In the genomic region with DNA sequence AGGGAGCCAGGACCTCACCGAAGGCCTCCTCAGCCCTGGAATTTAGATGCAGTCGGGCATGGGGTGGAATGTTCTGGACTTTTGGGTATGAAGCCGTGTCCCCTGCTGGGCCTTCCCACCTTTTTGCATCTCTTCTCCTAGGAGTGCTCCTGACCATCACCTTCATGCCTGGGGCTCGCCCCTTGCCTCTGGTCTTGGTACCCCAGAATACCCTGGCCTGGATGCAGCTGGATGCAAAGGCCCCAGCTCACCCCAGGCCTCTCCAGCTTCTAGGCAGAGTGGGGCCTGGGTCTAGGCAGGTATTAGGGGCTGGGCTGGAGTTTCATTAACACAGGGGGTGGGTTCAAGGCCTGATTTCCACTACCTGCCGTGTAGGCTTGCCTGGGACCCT, we compare ENCODE assay signal across 15 cellular contexts. TPM values are rescaled to one million over a fixed set of nuclear protein-coding genes. Genes with fewer than 3 reads are reported as not detected.
DNase-seq lines count a peak whose midpoint lies in the region; ATAC-seq, FAIRE-seq and TF ChIP-seq lines count a peak whose summit lies in the region.
"Had no signal": no experiment of that assay in that cellular context is flagged by ENCODE, and none has a peak within 500 bp of the region (broad histone marks: within the 10 kb centered on the region; RNA-seq: fewer than 3 reads in every experiment).

No MANE protein-coding gene starts in this region.

- no peaks in the 10 kb centered on the region for H3K36me3 ChIP-seq in PC-3 (ENCODE audit: low read depth, low read length)
- no peaks in the 10 kb centered on the region for H3K36me3 ChIP-seq in K562 (ENCODE audit: control insufficient read depth, insufficient read depth, low read length)
- H3K36me3 ChIP-seq in mesodermal cell (ENCODE audit: control insufficient read depth, insufficient read depth, low read length): no peaks in the 10 kb centered on the region
- H3K36me3 ChIP-seq in stomach: peaks cover 3 to 47% (median 19%) of the 10 kb centered on the region in 4 donors
- H3K36me3 ChIP-seq: prostate gland had no signal

- BruUV-seq in PC-3 (replicated peaks; lab: Mats Ljungman, UMichigan) (no TSS peak), K562 (replicated peaks; lab: Mats Ljungman, UMichigan) (no TSS peak)

- no peak overlapping the region for H3K4me3 ChIP-seq in PC-3 (ENCODE audit: low read length)
- H3K4me3 ChIP-seq in K562: no peak overlapping the region
- H3K4me3 ChIP-seq in mesodermal cell (ENCODE audit: extremely low read depth, insufficient read depth, low read length, poor library complexity, severe bottlenecking): no peak overlapping the region
- no peak overlapping the region for H3K4me3 ChIP-seq in stomach
- H3K4me3 ChIP-seq: prostate gland had no signal

- peak overlapping the region; percentile 48 for H2AFZ ChIP-seq in PC-3 (ENCODE audit: low read length)
- H2AFZ ChIP-seq in K562 (ENCODE audit: low read depth, low read length): peak overlapping the region; percentile 73

- intact Hi-C loops in PC-3 (cut with micrococcal nuclease) (no loop called here), K562 (cut with micrococcal nuclease) (no loop called here), stomach (cut with DNase I; ENCODE audit: low total_unique reads) (no loop called here)

- H3K4me1 ChIP-seq in PC-3 (ENCODE audit: insufficient read depth, low read length) (peaks cover 22% of the 10 kb centered on the region), K562 (replicated peaks in 1 of 2; ENCODE audit: control insufficient read depth in 2 of 2, insufficient read depth in 2 of 2, low read length in 2 of 2) (peaks cover 49 to 50% of the 10 kb centered on the region in 2 experiments; a peak in 4 of 5 replicates), mesodermal cell (ENCODE audit: control insufficient read depth, insufficient read depth, low read length, poor library complexity, severe bottlenecking) (peaks cover 26% of the 10 kb centered on the region), stomach (peaks cover 0 to 45% (median 18%) of the 10 kb centered on the region in 4 donors)
- H3K4me1 ChIP-seq: prostate gland had no signal

- CTCF ChIA-PET in PC-3 (lab: Charles Lee) (no interaction called here), K562 (lab: Yijun Ruan, JAX; ENCODE audit: low intra/inter-chr PET ratio) (no interaction called here)

- no peaks in the 10 kb centered on the region for H3K27me3 ChIP-seq in PC-3 (ENCODE audit: low read length)
- H3K27me3 ChIP-seq in K562 (ENCODE audit: control insufficient read depth in 2 of 2, insufficient read depth in 2 of 2, low read length in 2 of 2): no peaks in the 10 kb centered on the region
- H3K27me3 ChIP-seq in stomach: no peaks in the 10 kb centered on the region

- FAIRE-seq in K562 (lab: Jason Lieb, UNC): no peak
- FAIRE-seq: H1 had no signal

- no peaks in the 10 kb centered on the region for H3K79me2 ChIP-seq in PC-3 (ENCODE audit: low read length)
- no peaks in the 10 kb centered on the region for H3K79me2 ChIP-seq in K562 (ENCODE audit: control insufficient read depth, insufficient read depth, low read length)

- 77% methylated on average over 5 of the region's 5 CpGs for WGBS in K562 (ENCODE audit: insufficient coverage, low coverage, missing lambda C conversion rate)
- 93 to 100% methylated on average over 2 to 4 of the region's 5 CpGs for WGBS in mesodermal cell (ENCODE audit: insufficient coverage in 2 of 2), 2 experiments
- 62 to 93% (median 91%) methylated on average over 4 to 5 of the region's 5 CpGs for WGBS in stomach, 5 donors

- DNase-seq in PC-3 (no peak), K562 (ENCODE audit: extremely low read depth in 1 of 4, low spot score in 3 of 4) (no peak), stomach (no peak), UCSD-AML1 (lab: John Stamatoyannopoulos, UW; ENCODE audit: unreplicated experiment) (no peak), ACHN (no peak)
- DNase-seq: activated gamma-delta T cell treated with Interleukin-2 at 50 U/mL for 16 hours; caudate nucleus; CD4-positive, CD25-positive, alpha-beta regulatory T cell; stimulated activated CD4-positive, alpha-beta T cell treated with anti-CD3 and anti-CD28 coated beads, Interleukin-4, amount 100 ng/mL, for 1 hour had no signal

- POLR2A ChIA-PET in PC-3 (lab: Charles Lee; ENCODE audit: unreplicated experiment): interaction anchor here (0.5 kb wide), 1 partner anchor 80 kb away, joined by 4 read pairs; no protein-coding TSS in a partner anchor
- POLR2A ChIA-PET in K562 (lab: Yijun Ruan, JAX): no interaction called here

- H4K20me1 ChIP-seq in PC-3 (ENCODE audit: low read length) (no peaks in the 10 kb centered on the region), K562 (replicated peaks; ENCODE audit: control insufficient read depth, insufficient read depth, low read length) (no peaks in the 10 kb centered on the region)

- H3K9ac ChIP-seq in PC-3 (ENCODE audit: low read length): no peak overlapping the region
- H3K9ac ChIP-seq in K562 (ENCODE audit: insufficient read depth in 1 of 2, low read depth in 2 of 2, low read length in 2 of 2): peak overlapping the region; percentile 39 to 53; a peak in 3 of 4 replicates

- TF ChIP-seq CTCF in PC-3 (conservative IDR thresholded peaks at IDR 0.05; ENCODE audit: low read depth, low read length) (no peak), K562 (IDR thresholded peaks at IDR 0.05 in 2 of 3, conservative IDR thresholded peaks at IDR 0.05 in 1 of 3; ENCODE audit: insufficient read depth in 2 of 3, low read depth in 1 of 3, low read length in 3 of 3) (no peak), stomach (IDR thresholded peaks at IDR 0.05) (no peak)

- ATAC-seq in PC-3: no peak
- no peak for ATAC-seq in K562
- no peak for ATAC-seq in GM21515 (IDR thresholded peaks at IDR 0.05; ENCODE audit: unreplicated experiment)
- ATAC-seq: stimulated activated effector memory CD8-positive, alpha-beta T cell treated with anti-CD3 and anti-CD28 coated beads, Interleukin-12 subunit alpha, Interleukin-12 subunit beta, amount 100 ng/mL, for 72 hours had no signal

- TF ChIP-seq EP300 in K562 (IDR thresholded peaks at IDR 0.05; ENCODE audit: low read length) (no peak), stomach (IDR thresholded peaks at IDR 0.05) (no peak)

- in situ Hi-C loops in K562 (cut with MboI): no loop called here
- in situ Hi-C loops in ACHN (cut with HindIII; ENCODE audit: low pct_ligation_motif_present, low pct_unique_long_range_greater_than_20kb, low sequenced_read_pairs): no loop called here

- peak overlapping the region; percentile 0; the same call in 1 of the 2 replicates for H3K4me2 ChIP-seq in PC-3 (ENCODE audit: low read length)
- peak overlapping the region; percentile 51 for H3K4me2 ChIP-seq in K562 (ENCODE audit: insufficient read depth, low read length)

- H3K9me3 ChIP-seq in PC-3 (ENCODE audit: low read length): no peaks in the 10 kb centered on the region
- H3K9me3 ChIP-seq in K562 (replicated peaks; ENCODE audit: control insufficient read depth, insufficient read depth, low read depth, low read length): no peaks in the 10 kb centered on the region
- H3K9me3 ChIP-seq in mesodermal cell (ENCODE audit: control insufficient read depth, low read length): no peaks in the 10 kb centered on the region
- no peaks in the 10 kb centered on the region for H3K9me3 ChIP-seq in stomach
- H3K9me3 ChIP-seq: prostate gland had no signal

- TF ChIP-seq RAD21 in K562 (CRISPR knock-in tag; conservative IDR thresholded peaks at IDR 0.05 in 1 of 2, IDR thresholded peaks at IDR 0.05 in 1 of 2): no peak

- H3K27ac ChIP-seq in PC-3 (ENCODE audit: low read length): no peak overlapping the region
- peak overlapping the region; percentile 58; the same call in 1 of the 3 replicates for H3K27ac ChIP-seq in K562 (ENCODE audit: extremely low read depth, low read depth, low read length)
- H3K27ac ChIP-seq in mesodermal cell (ENCODE audit: low read depth, low read length, severe bottlenecking): peak overlapping the region; percentile 88
- peak overlapping the region in 4 of 5 donors; percentile 4 to 74 (median 38) for H3K27ac ChIP-seq in stomach
- H3K27ac ChIP-seq: prostate gland had no signal

- H3K9me2 ChIP-seq in PC-3 (replicated peaks; ENCODE audit: low read length): no peaks in the 10 kb centered on the region

- H3K9me1 ChIP-seq in K562 (ENCODE audit: control insufficient read depth, insufficient read depth, low read length): peaks cover 10% of the 10 kb centered on the region

- no peaks in the 10 kb centered on the region for H3F3A ChIP-seq in PC-3 (ENCODE audit: low read length, unreplicated experiment)

- TF ChIP-seq POLR2A in K562 (conservative IDR thresholded peaks at IDR 0.05) (no peak), stomach (IDR thresholded peaks at IDR 0.05) (no peak)

RNA-seq across cellular contexts. Expression of gene AQP1, which starts 9.9 kb away (rescaled TPM):
- total RNA-seq in PC-3 (2014; rRNA removed): 0.81 and 1.2 TPM in 2 replicates
- 3.5 and 8.8 TPM in 2 replicates for total RNA-seq in K562 (2011; cell fraction: chromatin; rRNA removed; ENCODE audit: low replicate concordance)
- total RNA-seq in K562 (2011; cell fraction: nucleolus; rRNA removed): 9.5 and 9.6 TPM in 2 replicates
- 8.4 and 15.0 TPM in 2 replicates for total RNA-seq in K562 (2011; cell fraction: nucleoplasm; rRNA removed)
- 3.1 and 9.0 TPM in 2 replicates for total RNA-seq in K562 (2014; rRNA removed)
- total RNA-seq in K562 (2014; rRNA removed; fragmentation: Illumina TruSeq; extraction: Trizol): 2.8 and 4.1 TPM in 2 replicates
- total RNA-seq in K562 (2015; rRNA removed; fragmentation: Illumina TruSeq; extraction: Trizol): 3.6 and 4.2 TPM in 2 replicates
- 6.7 and 6.9 TPM in 2 replicates for total RNA-seq in K562 (2021)
- 8.7 and 12.6 TPM in 2 replicates for polyA plus RNA-seq in K562 (2011; rRNA removed)
- 8.5 and 20.6 TPM in 2 replicates for polyA plus RNA-seq in K562 (2011; cell fraction: cytosol; rRNA removed)
- 12.3 and 20.4 TPM in 2 replicates for polyA plus RNA-seq in K562 (2011; cell fraction: nucleus; rRNA removed)
- 3.2 and 4.3 TPM in 2 replicates for polyA plus RNA-seq in K562 (2012)
- polyA plus RNA-seq in K562 (2014; fragmentation: Illumina TruSeq; extraction: Trizol): 7.8 and 8.6 TPM in 2 replicates
- under 1 TPM; 0.18 to 0.45 TPM for polyA plus RNA-seq in K562 (2014; fragmentation: Nextera tagmentation; extraction: Ambion mirVana)
- polyA plus RNA-seq in K562 (2014; rRNA removed): 5.4 and 6.7 TPM in 2 replicates
- polyA minus RNA-seq in K562 (2011; rRNA and poly(A)+ RNA removed): 6.1 and 10.7 TPM in 2 replicates
- 3.5 and 6.3 TPM in 2 replicates for polyA minus RNA-seq in K562 (2011; cell fraction: cytosol; rRNA and poly(A)+ RNA removed)
- 2.7 and 2.8 TPM in 2 replicates for polyA minus RNA-seq in K562 (2011; cell fraction: nucleus; rRNA and poly(A)+ RNA removed)
- 18.6 TPM for polyA plus RNA-seq in mesodermal cell (2013, experiment 1 of 2)
- 27.3 TPM for polyA plus RNA-seq in mesodermal cell (2013, experiment 2 of 2)
- 100 to 1,000 TPM in 1 of 5 donors, 10 to 100 TPM in 4; 38.2 to 158 (median 64.6) TPM for total RNA-seq in stomach
- polyA plus RNA-seq in stomach: 10 to 100 TPM in 1 of 3 donors, 1 to 10 TPM in 2; 3.8 to 83.6 (median 8.7) TPM
- polyA plus RNA-seq: CD4-positive, CD25-positive, alpha-beta regulatory T cell had no signal

RNA-seq across cellular contexts. Expression of gene GHRHR, which starts 42.2 kb away (rescaled TPM):
- total RNA-seq in PC-3 (2014; rRNA removed): not detected in 2 replicates
- not detected in 2 replicates for total RNA-seq in K562 (2011; cell fraction: chromatin; rRNA removed; ENCODE audit: low replicate concordance)
- total RNA-seq in K562 (2011; cell fraction: nucleolus; rRNA removed): not detected in 2 replicates
- not detected in 2 replicates for total RNA-seq in K562 (2011; cell fraction: nucleoplasm; rRNA removed)
- 0.61 TPM in 1 of 2 replicates, not detected in the other for total RNA-seq in K562 (2014; rRNA removed)
- total RNA-seq in K562 (2014; rRNA removed; fragmentation: Illumina TruSeq; extraction: Trizol): not detected in 2 replicates
- total RNA-seq in K562 (2015; rRNA removed; fragmentation: Illumina TruSeq; extraction: Trizol): not detected in 2 replicates
- total RNA-seq in K562 (2021): not detected in 2 replicates
- polyA plus RNA-seq in K562 (2011; rRNA removed): not detected in 2 replicates
- polyA plus RNA-seq in K562 (2011; cell fraction: cytosol; rRNA removed): not detected in 2 replicates
- polyA plus RNA-seq in K562 (2011; cell fraction: nucleus; rRNA removed): 0.25 TPM in 1 of 2 replicates, not detected in the other
- not detected in 2 replicates for polyA plus RNA-seq in K562 (2012)
- polyA plus RNA-seq in K562 (2014; fragmentation: Illumina TruSeq; extraction: Trizol): not detected in 2 replicates
- polyA plus RNA-seq in K562 (2014; fragmentation: Nextera tagmentation; extraction: Ambion mirVana): not detected
- not detected in 2 replicates for polyA plus RNA-seq in K562 (2014; rRNA removed)
- polyA minus RNA-seq in K562 (2011; rRNA and poly(A)+ RNA removed): not detected in 2 replicates
- polyA minus RNA-seq in K562 (2011; cell fraction: cytosol; rRNA and poly(A)+ RNA removed): not detected in 2 replicates
- polyA minus RNA-seq in K562 (2011; cell fraction: nucleus; rRNA and poly(A)+ RNA removed): not detected in 2 replicates
- polyA plus RNA-seq in mesodermal cell (2013, experiment 1 of 2): not detected
- polyA plus RNA-seq in mesodermal cell (2013, experiment 2 of 2): not detected
- not detected for total RNA-seq in stomach
- under 1 TPM in 1 of 3 donors, not detected in 2; 0.33 TPM for polyA plus RNA-seq in stomach
- total RNA-seq: CD4-positive, CD25-positive, alpha-beta regulatory T cell; RPMI7951 had no signal
- polyA plus RNA-seq: CD4-positive, CD25-positive, alpha-beta regulatory T cell had no signal
